Comparison of ENCODE assay signal across 8 cellular contexts in the genomic region with DNA sequence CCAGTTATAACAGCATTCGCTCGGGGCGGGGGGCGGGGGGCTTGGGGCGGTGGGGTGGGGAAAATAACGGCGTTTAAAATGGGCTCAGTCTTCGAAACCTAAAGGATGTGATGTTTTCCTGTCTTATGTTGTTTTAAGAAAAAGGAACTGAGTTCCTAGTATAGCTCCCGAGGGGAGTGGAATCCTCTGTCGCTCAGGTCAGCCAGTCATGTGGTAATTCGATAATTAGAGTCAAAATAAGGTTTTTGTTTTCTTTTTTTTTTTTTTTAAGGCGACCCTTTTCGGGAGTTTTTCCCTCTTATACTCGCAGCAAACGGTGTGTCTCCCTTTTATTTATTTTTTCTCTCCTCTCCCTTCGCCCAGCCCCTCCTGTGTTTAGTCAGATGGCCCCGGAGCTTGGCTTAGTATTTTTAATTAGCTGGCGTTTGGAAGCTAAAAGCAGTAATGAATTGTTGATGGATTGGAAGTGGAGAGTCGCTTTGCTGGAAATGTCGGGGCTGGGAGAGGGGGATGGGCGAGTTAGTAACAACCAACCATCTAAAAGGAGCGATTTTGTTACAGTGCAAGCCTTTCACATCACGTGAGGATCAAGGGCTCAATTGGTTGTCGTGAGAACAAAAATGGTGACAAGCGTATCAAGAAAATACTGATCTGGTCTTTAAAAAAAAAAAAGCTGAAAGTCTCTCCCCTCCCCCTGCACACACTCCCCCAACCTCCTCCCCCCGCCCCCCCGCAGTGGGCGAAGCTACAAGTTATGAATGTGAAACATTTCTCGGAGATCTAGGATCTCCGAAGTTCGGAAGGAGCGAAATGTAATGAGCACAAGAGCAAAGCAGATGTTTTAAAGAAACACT. TPM values are rescaled to one million over a fixed set of nuclear protein-coding genes. Genes with fewer than 3 reads are reported as not detected.
A peak's percentile ranks its signal among the peaks of the same experiment; 100 is the strongest.
DNase-seq lines count a peak whose midpoint lies in the region; ATAC-seq and TF ChIP-seq lines count a peak whose summit lies in the region.

No MANE protein-coding gene starts in this region.

- H3K27me3 ChIP-seq in mammary epithelial cell (ENCODE audit: insufficient read depth, low read length) (no peaks in the 10 kb centered on the region), iPS-18a (ENCODE audit: control insufficient read depth, insufficient read depth, low read length) (no peaks in the 10 kb centered on the region)

- WGBS in mammary epithelial cell (ENCODE audit: low coverage, missing lambda C conversion rate): 1% methylated on average over 18 of the region's 32 CpGs

- CTCF ChIA-PET in mammary epithelial cell (lab: Charles Lee; ENCODE audit: low non-redundant PET): interaction anchor here (0.6 kb wide), 1 partner anchor 88 kb away, joined by 4 read pairs; no protein-coding TSS in a partner anchor

- H2AFZ ChIP-seq in mammary epithelial cell (ENCODE audit: low read depth, low read length): peak overlapping the region; percentile 55

- DNase-seq in NOMO-1 (lab: John Stamatoyannopoulos, UW; ENCODE audit: unreplicated experiment in 2 of 2): peak; percentile 20 to 28
- peak; percentile 65 for DNase-seq in mammary epithelial cell
- peak; percentile 93 for DNase-seq in retina

- ATAC-seq in HG03521 (IDR thresholded peaks at IDR 0.05; ENCODE audit: unreplicated experiment) (peak; percentile 14), GM19463 (IDR thresholded peaks at IDR 0.05; ENCODE audit: unreplicated experiment) (no peak), HG03108 (IDR thresholded peaks at IDR 0.05; ENCODE audit: unreplicated experiment) (no peak)

- peak overlapping the region; percentile 97 for H3K4me2 ChIP-seq in mammary epithelial cell (ENCODE audit: insufficient read depth, low read depth, low read length)

- in situ Hi-C loops in mammary epithelial cell (cut with MboI; ENCODE audit: low sequenced_read_pairs in 2 of 2): loop anchor here in 1 of 2 donors (10.0 to 25.0 kb wide), 3 partner anchors 102 to 665 kb away; no protein-coding TSS in a partner anchor

- BruUV-seq in mammary epithelial cell (replicated peaks; lab: Mats Ljungman, UMichigan): no TSS peak

- H3K79me2 ChIP-seq in mammary epithelial cell (ENCODE audit: insufficient read depth, low read length): peaks cover 28% of the 10 kb centered on the region

- H3K4me3 ChIP-seq in GM12875 (ENCODE audit: low read depth, low read length) (peak overlapping the region; percentile 58), mammary epithelial cell (replicated peaks in 1 of 3; ENCODE audit: insufficient read depth in 1 of 3, low read depth in 2 of 3, low read length in 3 of 3) (peak overlapping the region; percentile 75 to 97 (median 75)), iPS-18a (ENCODE audit: low read length) (peak overlapping the region; percentile 94)

- intact Hi-C loops in mammary epithelial cell (cut with micrococcal nuclease): loop anchor here (1.0 to 10.0 kb wide), 12 partner anchors 152 to 1008 kb away; no protein-coding TSS in a partner anchor

- no peaks in the 10 kb centered on the region for H4K20me1 ChIP-seq in mammary epithelial cell (ENCODE audit: insufficient read depth, low read length)

- dilution Hi-C loops in mammary epithelial cell (cut with HindIII; ENCODE audit: low sequenced_read_pairs): no loop called here

- H3K4me1 ChIP-seq in mammary epithelial cell (ENCODE audit: insufficient read depth, low read length) (peaks cover 26% of the 10 kb centered on the region), iPS-18a (ENCODE audit: control insufficient read depth, low read depth, low read length) (peaks cover 33% of the 10 kb centered on the region)

- no peak for TF ChIP-seq CTCF in GM12875 (IDR thresholded peaks at IDR 0.05; ENCODE audit: borderline replicate concordance, insufficient read depth, low read depth, low read length)
- TF ChIP-seq CTCF in mammary epithelial cell (conservative IDR thresholded peaks at IDR 0.05 in 1 of 2, IDR thresholded peaks at IDR 0.05 in 1 of 2; ENCODE audit: extremely low read depth in 1 of 2, insufficient read depth in 1 of 2, low read depth in 1 of 2, low read length in 2 of 2): no peak

- H3K27ac ChIP-seq in mammary epithelial cell (ENCODE audit: insufficient read depth, low read depth, low read length): peak overlapping the region; percentile 92
- peak overlapping the region; percentile 80 for H3K27ac ChIP-seq in iPS-18a (ENCODE audit: low read length)

- H3K9ac ChIP-seq in mammary epithelial cell (ENCODE audit: insufficient read depth, low read length) (peak overlapping the region; percentile 83), iPS-18a (ENCODE audit: low read length) (peak overlapping the region; percentile 88)

- H3K9me3 ChIP-seq in mammary epithelial cell (replicated peaks; ENCODE audit: insufficient read depth, low read length) (no peaks in the 10 kb centered on the region), iPS-18a (ENCODE audit: control insufficient read depth, low read depth, low read length) (no peaks in the 10 kb centered on the region)

- no peaks in the 10 kb centered on the region for H3K36me3 ChIP-seq in mammary epithelial cell (ENCODE audit: insufficient read depth, low read length)
- H3K36me3 ChIP-seq in iPS-18a (ENCODE audit: control insufficient read depth, low read depth, low read length): no peaks in the 10 kb centered on the region

RNA-seq across cellular contexts. Expression of gene ZNF608, which starts 0.7 kb away (rescaled TPM):
- 10 to 100 TPM in 1 of 2 donors, 1 to 10 TPM in 1; 7.0 to 20.0 TPM for total RNA-seq in mammary epithelial cell
- polyA plus RNA-seq in mammary epithelial cell: 4.4 TPM
- 5.8 TPM for polyA minus RNA-seq in mammary epithelial cell

Comparison
In these comparisons a context has a peak if more than half of its experiments do, and no peak if none do; other contexts are left out.
1. DNase-seq: peak in every context shown above with its lines; median percentile 93 in retina; 65 in mammary epithelial cell; 24 in NOMO-1.